In genomic region chrX:37912286-37912685, GRCh38 we compare ENCODE assay signal across 11 cellular contexts.
A peak's percentile ranks its signal among the peaks of the same experiment; 100 is the strongest.
DNase-seq lines count a peak whose midpoint lies in the region; ATAC-seq, FAIRE-seq and TF ChIP-seq lines count a peak whose summit lies in the region.
"Had no signal": no experiment of that assay in that cellular context is flagged by ENCODE, and none has a peak within 500 bp of the region (broad histone marks: within the 10 kb centered on the region; RNA-seq: fewer than 3 reads in every experiment).

No MANE protein-coding gene starts in this region.

- no peak overlapping the region for H3K4me3 ChIP-seq in A549
- H3K4me3 ChIP-seq: uterus had no signal

- WGBS in A549 (ENCODE audit: missing lambda C conversion rate): 18% methylated on average over 3 of the region's 3 CpGs

- TF ChIP-seq EP300 in A549 (IDR thresholded peaks at IDR 0.05): no peak

- no peak for TF ChIP-seq POLR2A in A549 (IDR thresholded peaks at IDR 0.05; ENCODE audit: low read length)

- peak overlapping the region; percentile 16; the same call in 1 of the 3 replicates for H3K4me2 ChIP-seq in A549

- TF ChIP-seq CTCF in A549 (IDR thresholded peaks at IDR 0.05) (no peak), GM13976 (IDR thresholded peaks at IDR 0.05; ENCODE audit: borderline replicate concordance, control extremely low read depth, extremely low read depth, insufficient read depth, missing control alignments) (no peak)

- peak overlapping the region in 1 of 2 experiments; percentile 26; a peak in 1 of 6 replicates for H3K27ac ChIP-seq in A549
- H3K27ac ChIP-seq: uterus had no signal

- no peaks in the 10 kb centered on the region for H3K9me3 ChIP-seq in A549
- H3K9me3 ChIP-seq: uterus had no signal

- H3K4me1 ChIP-seq in A549: peaks cover 9% of the 10 kb centered on the region
- H3K4me1 ChIP-seq: uterus had no signal

- no peak for TF ChIP-seq RAD21 in A549 (conservative IDR thresholded peaks at IDR 0.05 in 1 of 2, IDR thresholded peaks at IDR 0.05 in 1 of 2)

- ATAC-seq in A549 (no peak), SK-N-SH treated with all-trans-retinoic acid at 6 μM for 48 hours (peak; percentile 53)

- CTCF ChIA-PET in A549 (lab: Yijun Ruan, JAX): no interaction called here

- POLR2A ChIA-PET in A549 (lab: Yijun Ruan, JAX): no interaction called here

- in situ Hi-C loops in GM13976 (cut with MboI; ENCODE audit: low sequenced_read_pairs, unreplicated experiment): no loop called here

- DNase-seq in A549 (ENCODE audit: low read depth in 1 of 2, low spot score in 1 of 2) (no peak), H4 (ENCODE audit: low spot score) (peak; percentile 4), glomerular visceral epithelial cell (ENCODE audit: extremely low spot score) (peak; percentile 20), OCI-M2 (lab: John Stamatoyannopoulos, UW; ENCODE audit: unreplicated experiment) (no peak), GM13976 (ENCODE audit: low spot score) (no peak), NCI-H1092 treated with DMSO at 0.1 percent for 48 hours (lab: John Stamatoyannopoulos, UW) (no peak), GOT3 (lab: John Stamatoyannopoulos, UW) (no peak)
- DNase-seq: activated naive CD4-positive, alpha-beta T cell treated with anti-CD3 and anti-CD28 coated beads, Interleukin-2, amount 10 ng/mL, durations not matched to agents 7 days and 5 days; MV-4-11; uterus had no signal

- no peak for FAIRE-seq in A549 (lab: Jason Lieb, UNC)

TF ChIP-seq in A549, 52 proteins besides CTCF, POLR2A, EP300 and RAD21:
- no peak for TF ChIP-seq SREBF2 (IDR thresholded peaks at IDR 0.05)
- no peak for TF ChIP-seq EHMT2 (IDR thresholded peaks at IDR 0.05; ENCODE audit: low read depth)
- TF ChIP-seq USF2 (IDR thresholded peaks at IDR 0.05): no peak
- TF ChIP-seq PHF8 (IDR thresholded peaks at IDR 0.05; ENCODE audit: borderline replicate concordance, low read depth): no peak
- TF ChIP-seq FOSL2 (IDR thresholded peaks at IDR 0.05): 0 out of 2 replicates have a peak, but pooled peaks have one; percentile 17
- peak; percentile 60 for TF ChIP-seq FOSL2 (CRISPR knock-in tag; IDR thresholded peaks at IDR 0.05)
- no peak for TF ChIP-seq CBX8 (IDR thresholded peaks at IDR 0.05)
- TF ChIP-seq GATA3 (IDR thresholded peaks at IDR 0.05; ENCODE audit: borderline replicate concordance): peak; percentile 61; the same call in 1 of the 2 replicates
- no peak for TF ChIP-seq RNF2 (IDR thresholded peaks at IDR 0.05; ENCODE audit: borderline replicate concordance, low read depth)
- TF ChIP-seq ESRRA (IDR thresholded peaks at IDR 0.05; ENCODE audit: borderline replicate concordance, low read length): no peak
- no peak for TF ChIP-seq SMC3 (IDR thresholded peaks at IDR 0.05)
- TF ChIP-seq BCL3 (IDR thresholded peaks at IDR 0.05): no peak

TF ChIP-seq in SK-N-SH treated with all-trans-retinoic acid at 6 μM for 48 hours, 23 proteins besides CTCF, POLR2A, EP300 and RAD21:
- TF ChIP-seq ARNTL (CRISPR knock-in tag; IDR thresholded peaks at IDR 0.05; ENCODE audit: borderline replicate concordance, low read depth) (no peak), ZFP3 (CRISPR knock-in tag; IDR thresholded peaks at IDR 0.05) (no peak), PPARA (CRISPR knock-in tag; IDR thresholded peaks at IDR 0.05; ENCODE audit: borderline replicate concordance) (no peak), POU6F1 (CRISPR knock-in tag; IDR thresholded peaks at IDR 0.05; ENCODE audit: borderline replicate concordance, low read depth) (no peak), PATZ1 (CRISPR knock-in tag; IDR thresholded peaks at IDR 0.05; ENCODE audit: borderline replicate concordance) (no peak), SNAI2 (CRISPR knock-in tag; IDR thresholded peaks at IDR 0.05) (no peak), ZNF70 (CRISPR knock-in tag; IDR thresholded peaks at IDR 0.05) (no peak), CSDC2 (CRISPR knock-in tag; IDR thresholded peaks at IDR 0.05) (no peak), ESRRG (CRISPR knock-in tag; IDR thresholded peaks at IDR 0.05) (no peak), ISL1 (CRISPR knock-in tag; IDR thresholded peaks at IDR 0.05) (no peak), TOX (CRISPR knock-in tag; IDR thresholded peaks at IDR 0.05; ENCODE audit: borderline replicate concordance) (no peak)

Comparison
In these comparisons a context has a peak if more than half of its experiments do, and no peak if none do; other contexts are left out.
1. DNase-seq: peak in H4 (single experiment) and glomerular visceral epithelial cell (single experiment); none in A549 (0 of 2), OCI-M2 (single experiment), GM13976 (single experiment), NCI-H1092 treated with DMSO at 0.1 percent for 48 hours (single experiment) and GOT3 (single experiment).